Comparison of ENCODE assay signal across 8 cellular contexts in genomic region chr7:12715372-12716133, GRCh38. TPM values are rescaled to one million over a fixed set of nuclear protein-coding genes. Genes with fewer than 3 reads are reported as not detected.
DNase-seq lines count a peak whose midpoint lies in the region; ATAC-seq and TF ChIP-seq lines count a peak whose summit lies in the region.

No MANE protein-coding gene starts in this region.

- POLR2A ChIA-PET in activated CD4-positive, alpha-beta T cell treated with anti-CD3 and anti-CD28 coated beads, Interleukin-2, amount 10 ng/mL, durations not matched to agents 7 days and 5 days (lab: Charles Lee): interaction anchor here (0.9 kb wide), 1 partner anchor 26 kb away, joined by 4 read pairs; no protein-coding TSS in a partner anchor

- TF ChIP-seq CTCF in esophagus muscularis mucosa (IDR thresholded peaks at IDR 0.05): no peak

- no peak for TF ChIP-seq EP300 in esophagus muscularis mucosa (IDR thresholded peaks at IDR 0.05)

- H3K27ac Mint-ChIP-seq in activated CD4-positive, alpha-beta T cell treated with anti-CD3 and anti-CD28 coated beads, Interleukin-2, amount 10 ng/mL, durations not matched to agents 7 days and 5 days: peak overlapping the region; percentile 37

- CTCF ChIA-PET in activated CD4-positive, alpha-beta T cell treated with anti-CD3 and anti-CD28 coated beads, Interleukin-2, amount 10 ng/mL, durations not matched to agents 7 days and 5 days (lab: Charles Lee): interaction anchor here (0.8 to 6.0 kb wide), 4 partner anchors 11 to 29 kb away, joined by 3 to 45 read pairs (median 6); partner anchors contain the start of gene ARL4A

- H3K9me3 ChIP-seq in esophagus muscularis mucosa: no peaks in the 10 kb centered on the region

- no peak for TF ChIP-seq POLR2A in esophagus muscularis mucosa (IDR thresholded peaks at IDR 0.05; ENCODE audit: low read depth)

- H3K4me1 ChIP-seq in esophagus muscularis mucosa: peaks cover 25 to 49% (median 43%) of the 10 kb centered on the region in 4 donors

- no peaks in the 10 kb centered on the region for H3K9me3 Mint-ChIP-seq in activated CD4-positive, alpha-beta T cell treated with anti-CD3 and anti-CD28 coated beads, Interleukin-2, amount 10 ng/mL, durations not matched to agents 7 days and 5 days

- H3K27me3 Mint-ChIP-seq in activated CD4-positive, alpha-beta T cell treated with anti-CD3 and anti-CD28 coated beads, Interleukin-2, amount 10 ng/mL, durations not matched to agents 7 days and 5 days: no peaks in the 10 kb centered on the region

- peak overlapping the region; percentile 46 to 77 (median 74) for H3K27ac ChIP-seq in esophagus muscularis mucosa (replicated peaks in 1 of 4)
- peak overlapping the region; percentile 62 for H3K27ac ChIP-seq in substantia nigra (ENCODE audit: low read depth, low read length, poor library complexity, severe bottlenecking)

- H3K4me3 Mint-ChIP-seq in activated CD4-positive, alpha-beta T cell treated with anti-CD3 and anti-CD28 coated beads, Interleukin-2, amount 10 ng/mL, durations not matched to agents 7 days and 5 days: no peak overlapping the region

- peak; percentile 93 for DNase-seq in DMS153 (lab: John Stamatoyannopoulos, UW)
- DNase-seq in M059J (ENCODE audit: low read depth): peak; percentile 83
- peak; percentile 21 for DNase-seq in activated CD4-positive, alpha-beta T cell treated with anti-CD3 and anti-CD28 coated beads, Interleukin-2, amount 10 ng/mL, durations not matched to agents 7 days and 5 days
- DNase-seq in esophagus muscularis mucosa (ENCODE audit: extremely low spot score): peak; percentile 94
- DNase-seq in midbrain (lab: John Stamatoyannopoulos, UW): peak; percentile 72
- DNase-seq in substantia nigra (lab: John Stamatoyannopoulos, UW): peak in 29 of 49 donors; percentile 3 to 59 (median 17)
- DNase-seq in GM19240 (ENCODE audit: insufficient read length, low spot score): no peak

- peaks cover 34% of the 10 kb centered on the region for H3K4me1 Mint-ChIP-seq in activated CD4-positive, alpha-beta T cell treated with anti-CD3 and anti-CD28 coated beads, Interleukin-2, amount 10 ng/mL, durations not matched to agents 7 days and 5 days

- H3K36me3 ChIP-seq in esophagus muscularis mucosa: no peaks in the 10 kb centered on the region

- H3K4me3 ChIP-seq in esophagus muscularis mucosa: peak overlapping the region in 3 of 4 donors; percentile 10 to 33 (median 18)

- H3K36me3 Mint-ChIP-seq in activated CD4-positive, alpha-beta T cell treated with anti-CD3 and anti-CD28 coated beads, Interleukin-2, amount 10 ng/mL, durations not matched to agents 7 days and 5 days (ENCODE audit: low read depth): no peaks in the 10 kb centered on the region

- WGBS in esophagus muscularis mucosa: 38% methylated on average over 12 of the region's 12 CpGs

- intact Hi-C loops in esophagus muscularis mucosa (cut with DNase I): no loop called here

- no peak for ATAC-seq in GM18867 (IDR thresholded peaks at IDR 0.05; ENCODE audit: unreplicated experiment)

- no peaks in the 10 kb centered on the region for H3K27me3 ChIP-seq in esophagus muscularis mucosa

RNA-seq across cellular contexts. Expression of gene ARL4A, which starts 28.1 kb away (rescaled TPM):
- total RNA-seq in M059J (2014; rRNA removed; shearing (Covaris generic)): 31.7 and 44.5 TPM in 2 replicates
- total RNA-seq in activated CD4-positive, alpha-beta T cell treated with anti-CD3 and anti-CD28 coated beads, Interleukin-2, amount 10 ng/mL, durations not matched to agents 7 days and 5 days: 10 to 100 TPM; 13.9 to 14.9 TPM
- 10 to 100 TPM; 34.9 to 62.3 (median 52.4) TPM for total RNA-seq in esophagus muscularis mucosa
